Comparison of ENCODE assay signal across 1 cellular context in genomic region chr17:44087319-44087718, GRCh38.
A peak's percentile ranks its signal among the peaks of the same experiment; 100 is the strongest.
TF ChIP-seq lines count a peak whose summit lies in the region.

No MANE protein-coding gene starts in this region.

TF ChIP-seq in HepG2, 621 proteins besides CTCF, POLR2A, EP300 and RAD21:
- TF ChIP-seq ZNF253 (CRISPR knock-in tag; IDR thresholded peaks at IDR 0.05; ENCODE audit: borderline replicate concordance) (peak; percentile 23; the same call in 1 of the 2 replicates), ZNF18 (CRISPR knock-in tag; IDR thresholded peaks at IDR 0.05; ENCODE audit: insufficient replicate concordance) (peak; percentile 1), ZNF687 (CRISPR knock-in tag; IDR thresholded peaks at IDR 0.05) (no peak), ZNF547 (CRISPR knock-in tag; IDR thresholded peaks at IDR 0.05) (0 out of 2 replicates have a peak, but pooled peaks have one; percentile 26), ZNF263 (CRISPR knock-in tag; IDR thresholded peaks at IDR 0.05) (peak; percentile 48; the same call in 1 of the 2 replicates)
TF ChIP-seq in HepG2: peak in this region for 4.
